Comparison of ENCODE assay signal across 30 cellular contexts in genomic region chr2:2620604-2621003, GRCh38.
"Had no signal": no experiment of that assay in that cellular context is flagged by ENCODE, and none has a peak within 500 bp of the region (broad histone marks: within the 10 kb centered on the region; RNA-seq: fewer than 3 reads in every experiment).

No MANE protein-coding gene starts in this region.

- H3K4me3 Mint-ChIP-seq: naive thymus-derived CD4-positive, alpha-beta T cell; natural killer cell; nephron; stimulated activated effector memory CD8-positive, alpha-beta T cell treated with anti-CD3 and anti-CD28 coated beads, Interleukin-12 subunit alpha, Interleukin-12 subunit beta, amount 100 ng/mL, for 72 hours; stimulated activated naive B cell treated with anti-CD40 and anti-IgM and Interleukin-4, amounts not matched to agents 10 μg/mL and 1 μg/mL and 100 μg/mL, for 72 hours; stimulated activated naive CD8-positive, alpha-beta T cell treated with anti-CD3 and anti-CD28 coated beads, Interleukin-15, amount 100 ng/mL, for 72 hours; type B pancreatic cell had no signal

- H2AFZ ChIP-seq: parathyroid adenoma had no signal

- ATAC-seq: naive thymus-derived CD4-positive, alpha-beta T cell; natural killer cell; psoas muscle; right lobe of liver; stimulated activated effector memory CD8-positive, alpha-beta T cell treated with anti-CD3 and anti-CD28 coated beads, Interleukin-12 subunit alpha, Interleukin-12 subunit beta, amount 100 ng/mL, for 72 hours; stimulated activated naive B cell treated with anti-CD40 and anti-IgM and Interleukin-4, amounts not matched to agents 10 μg/mL and 1 μg/mL and 100 μg/mL, for 72 hours; stimulated activated naive CD8-positive, alpha-beta T cell treated with anti-CD3 and anti-CD28 coated beads, Interleukin-15, amount 100 ng/mL, for 72 hours; upper lobe of right lung had no signal

- H3K4me1 Mint-ChIP-seq: natural killer cell; nephron; stimulated activated effector memory CD8-positive, alpha-beta T cell treated with anti-CD3 and anti-CD28 coated beads, Interleukin-12 subunit alpha, Interleukin-12 subunit beta, amount 100 ng/mL, for 72 hours; stimulated activated naive B cell treated with anti-CD40 and anti-IgM and Interleukin-4, amounts not matched to agents 10 μg/mL and 1 μg/mL and 100 μg/mL, for 72 hours; stimulated activated naive CD8-positive, alpha-beta T cell treated with anti-CD3 and anti-CD28 coated beads, Interleukin-15, amount 100 ng/mL, for 72 hours had no signal

- H3K27ac ChIP-seq: neutrophil, ovary, parathyroid adenoma, psoas muscle, right lobe of liver, sigmoid colon, suprapubic skin, testis, tibial artery, transverse colon, upper lobe of right lung, uterus had no signal

- H3K27me3 ChIP-seq: ovary, right lobe of liver, sigmoid colon, testis, tibial artery, transverse colon, upper lobe of right lung, uterus had no signal

- H3K4me3 ChIP-seq: ovary, psoas muscle, right lobe of liver, sigmoid colon, suprapubic skin, testis, tibial artery, transverse colon, upper lobe of right lung, uterus had no signal

- H3K36me3 ChIP-seq: neutrophil, ovary, right lobe of liver, sigmoid colon, suprapubic skin, tibial artery, transverse colon, upper lobe of right lung, uterus had no signal

- H3K27ac Mint-ChIP-seq: naive thymus-derived CD4-positive, alpha-beta T cell; natural killer cell; nephron; progenitor cell of endocrine pancreas; stimulated activated effector memory CD8-positive, alpha-beta T cell treated with anti-CD3 and anti-CD28 coated beads, Interleukin-12 subunit alpha, Interleukin-12 subunit beta, amount 100 ng/mL, for 72 hours; stimulated activated naive B cell treated with anti-CD40 and anti-IgM and Interleukin-4, amounts not matched to agents 10 μg/mL and 1 μg/mL and 100 μg/mL, for 72 hours; stimulated activated naive CD8-positive, alpha-beta T cell treated with anti-CD3 and anti-CD28 coated beads, Interleukin-15, amount 100 ng/mL, for 72 hours; type B pancreatic cell had no signal

- DNase-seq: naive thymus-derived CD4-positive, alpha-beta T cell; natural killer cell; nucleus accumbens; ovary; posterior cingulate gyrus; psoas muscle; right cardiac atrium; right lobe of liver; sigmoid colon; small intestine; stimulated activated CD4-positive, alpha-beta T cell treated with anti-CD3 and anti-CD28 coated beads, Interleukin-15, amount 100 ng/mL, for 24 hours; stimulated activated CD4-positive, alpha-beta T cell treated with anti-CD3 and anti-CD28 coated beads, Interleukin-2, amount 100 ng/mL, for 24 hours; stimulated activated CD4-positive, alpha-beta T cell treated with anti-CD3 and anti-CD28 coated beads, Interleukin-2, amount 100 ng/mL, for 48 hours; stimulated activated CD4-positive, alpha-beta T cell treated with anti-CD3 and anti-CD28 coated beads, Interleukin-4, amount 100 ng/mL, for 24 hours; stimulated activated naive B cell treated with anti-CD40 and anti-IgM and Interleukin-4, amounts not matched to agents 10 μg/mL and 1 μg/mL and 100 μg/mL, for 72 hours; stimulated activated naive CD4-positive, alpha-beta T cell treated with Interleukin-2 at 50 U/mL for 16 hours; stimulated activated naive CD8-positive, alpha-beta T cell treated with anti-CD3 and anti-CD28 coated beads, Interleukin-15, amount 100 ng/mL, for 72 hours; substantia nigra; testis; tibial artery; transverse colon; upper lobe of right lung; uterus had no signal

- H3K9ac ChIP-seq: parathyroid adenoma had no signal

- H3K9me3 Mint-ChIP-seq: naive thymus-derived CD4-positive, alpha-beta T cell; nephron; stimulated activated effector memory CD8-positive, alpha-beta T cell treated with anti-CD3 and anti-CD28 coated beads, Interleukin-12 subunit alpha, Interleukin-12 subunit beta, amount 100 ng/mL, for 72 hours; stimulated activated naive CD8-positive, alpha-beta T cell treated with anti-CD3 and anti-CD28 coated beads, Interleukin-15, amount 100 ng/mL, for 72 hours; type B pancreatic cell had no signal

- FAIRE-seq: small intestine had no signal

- H3K9me3 ChIP-seq: neutrophil, ovary, psoas muscle, right lobe of liver, sigmoid colon, suprapubic skin, testis, tibial artery, transverse colon, upper lobe of right lung, uterus had no signal

- H3K79me2 ChIP-seq: parathyroid adenoma had no signal

- H3K4me1 ChIP-seq: parathyroid adenoma, psoas muscle, right lobe of liver, sigmoid colon, suprapubic skin, testis, tibial artery, transverse colon, upper lobe of right lung, uterus had no signal

- H3K36me3 Mint-ChIP-seq: natural killer cell; stimulated activated effector memory CD8-positive, alpha-beta T cell treated with anti-CD3 and anti-CD28 coated beads, Interleukin-12 subunit alpha, Interleukin-12 subunit beta, amount 100 ng/mL, for 72 hours; stimulated activated naive B cell treated with anti-CD40 and anti-IgM and Interleukin-4, amounts not matched to agents 10 μg/mL and 1 μg/mL and 100 μg/mL, for 72 hours; type B pancreatic cell had no signal
